ENCODE assay signal across 1 cellular context in the genomic region with DNA sequence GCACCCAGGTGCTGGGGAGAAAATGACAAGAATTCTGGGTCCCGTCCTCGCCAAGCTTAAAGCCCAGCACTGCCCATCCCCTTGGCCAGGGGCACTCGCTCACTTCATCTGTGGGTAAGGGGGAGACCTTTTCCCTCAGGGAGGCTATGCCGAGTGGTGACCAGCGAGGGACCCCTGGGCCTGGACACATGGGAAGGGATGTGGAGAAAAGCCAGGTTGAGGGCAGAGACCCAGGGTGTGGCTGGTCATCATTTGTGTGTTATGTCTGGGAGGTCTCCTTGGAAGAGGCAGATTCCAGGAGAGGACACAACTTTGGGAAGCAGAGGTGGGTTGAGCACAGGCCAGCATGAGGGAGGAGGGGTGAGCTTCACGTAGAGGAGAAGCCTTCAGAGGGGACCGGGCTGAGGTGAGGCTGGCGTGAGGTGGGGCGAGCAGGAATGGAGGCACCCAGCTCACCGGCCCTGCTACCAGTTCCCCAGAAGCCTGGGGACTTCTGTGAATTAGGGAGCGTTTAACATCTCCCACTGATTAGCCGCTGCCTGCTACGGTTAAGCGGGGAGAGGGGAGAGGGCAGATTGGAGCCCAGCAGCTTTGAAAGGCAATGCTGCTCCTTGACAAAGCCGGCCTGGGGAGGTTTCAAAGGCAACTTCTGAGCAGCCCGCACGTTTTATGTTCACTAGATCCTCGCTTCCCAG.
TF ChIP-seq lines count a peak whose summit lies in the region.

No MANE protein-coding gene starts in this region.

TF ChIP-seq in GM23338, 12 proteins besides CTCF, POLR2A, EP300 and RAD21 (continued from another document):
- TF ChIP-seq, protein P1, sequence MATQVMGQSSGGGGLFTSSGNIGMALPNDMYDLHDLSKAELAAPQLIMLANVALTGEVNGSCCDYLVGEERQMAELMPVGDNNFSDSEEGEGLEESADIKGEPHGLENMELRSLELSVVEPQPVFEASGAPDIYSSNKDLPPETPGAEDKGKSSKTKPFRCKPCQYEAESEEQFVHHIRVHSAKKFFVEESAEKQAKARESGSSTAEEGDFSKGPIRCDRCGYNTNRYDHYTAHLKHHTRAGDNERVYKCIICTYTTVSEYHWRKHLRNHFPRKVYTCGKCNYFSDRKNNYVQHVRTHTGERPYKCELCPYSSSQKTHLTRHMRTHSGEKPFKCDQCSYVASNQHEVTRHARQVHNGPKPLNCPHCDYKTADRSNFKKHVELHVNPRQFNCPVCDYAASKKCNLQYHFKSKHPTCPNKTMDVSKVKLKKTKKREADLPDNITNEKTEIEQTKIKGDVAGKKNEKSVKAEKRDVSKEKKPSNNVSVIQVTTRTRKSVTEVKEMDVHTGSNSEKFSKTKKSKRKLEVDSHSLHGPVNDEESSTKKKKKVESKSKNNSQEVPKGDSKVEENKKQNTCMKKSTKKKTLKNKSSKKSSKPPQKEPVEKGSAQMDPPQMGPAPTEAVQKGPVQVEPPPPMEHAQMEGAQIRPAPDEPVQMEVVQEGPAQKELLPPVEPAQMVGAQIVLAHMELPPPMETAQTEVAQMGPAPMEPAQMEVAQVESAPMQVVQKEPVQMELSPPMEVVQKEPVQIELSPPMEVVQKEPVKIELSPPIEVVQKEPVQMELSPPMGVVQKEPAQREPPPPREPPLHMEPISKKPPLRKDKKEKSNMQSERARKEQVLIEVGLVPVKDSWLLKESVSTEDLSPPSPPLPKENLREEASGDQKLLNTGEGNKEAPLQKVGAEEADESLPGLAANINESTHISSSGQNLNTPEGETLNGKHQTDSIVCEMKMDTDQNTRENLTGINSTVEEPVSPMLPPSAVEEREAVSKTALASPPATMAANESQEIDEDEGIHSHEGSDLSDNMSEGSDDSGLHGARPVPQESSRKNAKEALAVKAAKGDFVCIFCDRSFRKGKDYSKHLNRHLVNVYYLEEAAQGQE (IDR thresholded peaks at IDR 0.05; ENCODE audit: unreplicated experiment), result no peak
